ENCODE assay signal across 29 cellular contexts in the genomic region with DNA sequence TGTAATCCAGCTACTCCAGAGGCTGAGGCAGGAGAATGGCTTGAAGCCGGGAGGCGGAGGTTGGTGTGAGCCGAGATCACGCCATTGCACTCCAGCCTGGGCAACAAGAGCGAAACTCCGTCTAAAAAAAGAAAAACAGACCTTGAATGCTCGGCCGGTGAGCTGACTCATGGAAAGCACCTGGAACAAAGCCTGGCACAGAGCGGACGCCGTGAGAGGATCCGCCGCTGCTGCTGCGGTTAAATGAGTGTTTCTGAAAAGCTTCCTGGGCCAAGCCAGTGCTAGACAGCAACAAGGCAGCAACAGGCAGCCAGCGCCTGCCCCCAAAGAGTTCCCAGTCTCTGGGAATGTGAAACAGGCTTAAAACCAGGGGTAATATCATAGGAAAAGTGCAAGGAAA.
DNase-seq lines count a peak whose midpoint lies in the region; ATAC-seq and TF ChIP-seq lines count a peak whose summit lies in the region.
"Had no signal": no experiment of that assay in that cellular context is flagged by ENCODE, and none has a peak within 500 bp of the region (broad histone marks: within the 10 kb centered on the region; RNA-seq: fewer than 3 reads in every experiment).

No MANE protein-coding gene starts in this region.

- H3K27ac Mint-ChIP-seq in T-helper 17 cell, result peak overlapping the region; percentile 14
- H3K27ac Mint-ChIP-seq: activated CD4-positive, alpha-beta memory T cell treated with anti-CD3 and anti-CD28 coated beads, Interleukin-2, amount 10 ng/mL, durations not matched to agents 7 days and 5 days; activated naive CD8-positive, alpha-beta T cell treated with anti-CD3 and anti-CD28 coated beads, Interleukin-2, amount 50 U/mL, for 24 hours; B cell; GM23338; naive B cell; stimulated activated memory B cell treated with anti-CD40 and anti-IgM and Interleukin-4, amounts not matched to agents 10 μg/mL and 1 μg/mL and 100 μg/mL, for 72 hours had no signal

- no peaks in the 10 kb centered on the region for H3K27me3 Mint-ChIP-seq in T-helper 17 cell
- H3K27me3 Mint-ChIP-seq: activated CD4-positive, alpha-beta memory T cell treated with anti-CD3 and anti-CD28 coated beads, Interleukin-2, amount 10 ng/mL, durations not matched to agents 7 days and 5 days; activated naive CD8-positive, alpha-beta T cell treated with anti-CD3 and anti-CD28 coated beads, Interleukin-2, amount 50 U/mL, for 24 hours had no signal

- H3K36me3 Mint-ChIP-seq in T-helper 17 cell (ENCODE audit: low read depth), result no peaks in the 10 kb centered on the region
- H3K36me3 Mint-ChIP-seq: naive B cell; stimulated activated memory B cell treated with anti-CD40 and anti-IgM and Interleukin-4, amounts not matched to agents 10 μg/mL and 1 μg/mL and 100 μg/mL, for 72 hours had no signal

- intact Hi-C loops in Right ventricle myocardium superior (cut with DNase I) (no loop called here), left cardiac atrium (cut with DNase I) (no loop called here)

- ATAC-seq in Right ventricle myocardium superior (ENCODE audit: poor library complexity) (no peak), left cardiac atrium (no peak), T-helper 17 cell (no peak)
- ATAC-seq: A549; activated naive CD8-positive, alpha-beta T cell treated with anti-CD3 and anti-CD28 coated beads, Interleukin-2, amount 50 U/mL, for 24 hours; GM23338; stimulated activated memory B cell treated with anti-CD40 and anti-IgM and Interleukin-4, amounts not matched to agents 10 μg/mL and 1 μg/mL and 100 μg/mL, for 72 hours had no signal

- peak; percentile 32 for DNase-seq in Right ventricle myocardium superior
- DNase-seq in left cardiac atrium, result no peak
- DNase-seq in T-helper 17 cell, result no peak
- peak; percentile 51 for DNase-seq in fibroblast of mammary gland (ENCODE audit: low read depth)
- DNase-seq in renal cortical epithelial cell (ENCODE audit: low read depth), result peak; percentile 61
- no peak for DNase-seq in NCI-H524 treated with DMSO at 0.1 percent for 48 hours (lab: John Stamatoyannopoulos, UW)
- no peak for DNase-seq in NCI-H187 (lab: John Stamatoyannopoulos, UW)
- DNase-seq in activated naive CD4-positive, alpha-beta T cell treated with Interleukin-2 at 50 U/mL for 16 hours, result no peak
- DNase-seq: activated CD4-positive, alpha-beta memory T cell treated with anti-CD3 and anti-CD28 coated beads, Interleukin-2, amount 10 ng/mL, durations not matched to agents 7 days and 5 days; activated effector memory CD4-positive, alpha-beta T cell treated with anti-CD3 and anti-CD28 coated beads, Interleukin-2, amount 50 U/mL, for 16 hours; activated naive CD8-positive, alpha-beta T cell treated with anti-CD3 and anti-CD28 coated beads, Interleukin-2, amount 50 U/mL, for 24 hours; CD8-positive, alpha-beta memory T cell; DMS79; head of caudate nucleus; HFFc6; KG1; naive B cell; NCI-H1694; NCI-H526 treated with DMSO at 0.1 percent for 48 hours; occipital lobe; SHP77 treated with DMSO at 0.1 percent for 48 hours; spleen; stimulated activated CD4-positive, alpha-beta T cell treated with anti-CD3 and anti-CD28 coated beads, Interleukin-2, amount 100 ng/mL, for 48 hours; SW 1271 had no signal

- no peak overlapping the region for H3K4me3 ChIP-seq in fibroblast of mammary gland (ENCODE audit: control insufficient read depth, low read depth, low read length)
- H3K4me3 ChIP-seq: A549, coronary artery, GM23338, spleen had no signal

- H3K4me1 Mint-ChIP-seq in T-helper 17 cell, result peaks cover 15% of the 10 kb centered on the region
- H3K4me1 Mint-ChIP-seq: B cell; stimulated activated memory B cell treated with anti-CD40 and anti-IgM and Interleukin-4, amounts not matched to agents 10 μg/mL and 1 μg/mL and 100 μg/mL, for 72 hours had no signal

- no peak overlapping the region for H3K4me3 Mint-ChIP-seq in T-helper 17 cell
- H3K4me3 Mint-ChIP-seq: activated CD4-positive, alpha-beta memory T cell treated with anti-CD3 and anti-CD28 coated beads, Interleukin-2, amount 10 ng/mL, durations not matched to agents 7 days and 5 days; activated naive CD8-positive, alpha-beta T cell treated with anti-CD3 and anti-CD28 coated beads, Interleukin-2, amount 50 U/mL, for 24 hours; B cell; GM23338; HFFc6; naive B cell; stimulated activated memory B cell treated with anti-CD40 and anti-IgM and Interleukin-4, amounts not matched to agents 10 μg/mL and 1 μg/mL and 100 μg/mL, for 72 hours had no signal

- no peaks in the 10 kb centered on the region for H3K9me3 ChIP-seq in T-helper 17 cell (ENCODE audit: control insufficient read depth, low read length, poor library complexity, severe bottlenecking)
- H3K9me3 ChIP-seq: A549, spleen had no signal

- TF ChIP-seq CTCF in fibroblast of mammary gland (conservative IDR thresholded peaks at IDR 0.05; ENCODE audit: control insufficient read depth, insufficient read depth, low read depth, low read length), result no peak

Comparison
In these comparisons a context has a peak if more than half of its experiments do, and no peak if none do; other contexts are left out.
1. DNase-seq: peak in Right ventricle myocardium superior (single experiment), fibroblast of mammary gland (single experiment) and renal cortical epithelial cell (single experiment); none in left cardiac atrium (single experiment), T-helper 17 cell (0 of 3), NCI-H524 treated with DMSO at 0.1 percent for 48 hours (single experiment), NCI-H187 (0 of 2) and activated naive CD4-positive, alpha-beta T cell treated with Interleukin-2 at 50 U/mL for 16 hours (single experiment).